ENCODE assay signal across 1 cellular context in the genomic region with DNA sequence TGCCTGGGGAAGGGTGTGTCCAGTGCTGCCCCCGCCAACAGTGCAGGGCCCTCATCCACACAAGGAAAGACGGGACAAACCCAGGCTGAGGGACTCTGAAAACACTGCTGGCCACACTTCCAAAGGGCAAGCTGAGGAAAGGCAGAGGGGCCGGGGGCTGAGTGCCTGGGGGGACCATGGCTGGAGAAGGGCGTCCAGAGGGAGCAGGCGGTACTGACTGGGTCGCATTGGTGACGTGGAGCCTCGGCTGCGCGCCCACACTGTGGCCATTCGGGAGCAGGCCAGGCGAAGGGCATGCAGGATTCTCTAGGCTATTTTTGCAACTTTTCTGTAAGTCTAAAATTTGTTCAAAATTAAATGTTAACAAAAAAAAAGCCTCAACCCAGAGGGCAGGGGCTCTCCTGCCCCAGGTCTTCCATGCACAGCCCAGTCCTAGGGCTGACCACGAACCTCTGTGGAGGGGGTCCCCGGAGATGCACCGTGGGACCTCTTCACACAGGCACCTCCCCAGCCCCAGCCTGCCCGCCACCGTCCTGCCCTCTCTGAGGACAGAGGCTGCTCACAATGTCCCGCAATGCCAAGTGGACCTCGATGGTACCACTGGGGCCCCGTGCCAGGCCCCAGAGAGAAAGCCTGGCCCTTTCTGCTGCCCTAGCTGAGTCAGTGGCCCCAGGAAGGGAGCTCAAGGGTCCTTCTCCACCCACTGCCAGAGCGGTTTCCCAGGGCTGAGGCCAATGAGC.
TF ChIP-seq lines count a peak whose summit lies in the region.

No MANE protein-coding gene starts in this region.

TF ChIP-seq in IMR-90, 13 proteins besides CTCF, POLR2A, EP300 and RAD21:
- TF ChIP-seq MXI1 (IDR thresholded peaks at IDR 0.05; ENCODE audit: borderline replicate concordance, low read depth, low read length) = no peak
- no peak for TF ChIP-seq RCOR1 (IDR thresholded peaks at IDR 0.05; ENCODE audit: insufficient replicate concordance, low read length)
- no peak for TF ChIP-seq CEBPB (IDR thresholded peaks at IDR 0.05; ENCODE audit: low read depth, low read length)
- no peak for TF ChIP-seq MAZ (IDR thresholded peaks at IDR 0.05; ENCODE audit: borderline replicate concordance, low read depth, low read length)
- TF ChIP-seq MAFK (IDR thresholded peaks at IDR 0.05; ENCODE audit: low read depth, low read length) = no peak
- TF ChIP-seq, protein P1, sequence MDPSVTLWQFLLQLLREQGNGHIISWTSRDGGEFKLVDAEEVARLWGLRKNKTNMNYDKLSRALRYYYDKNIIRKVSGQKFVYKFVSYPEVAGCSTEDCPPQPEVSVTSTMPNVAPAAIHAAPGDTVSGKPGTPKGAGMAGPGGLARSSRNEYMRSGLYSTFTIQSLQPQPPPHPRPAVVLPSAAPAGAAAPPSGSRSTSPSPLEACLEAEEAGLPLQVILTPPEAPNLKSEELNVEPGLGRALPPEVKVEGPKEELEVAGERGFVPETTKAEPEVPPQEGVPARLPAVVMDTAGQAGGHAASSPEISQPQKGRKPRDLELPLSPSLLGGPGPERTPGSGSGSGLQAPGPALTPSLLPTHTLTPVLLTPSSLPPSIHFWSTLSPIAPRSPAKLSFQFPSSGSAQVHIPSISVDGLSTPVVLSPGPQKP (IDR thresholded peaks at IDR 0.05; ENCODE audit: borderline replicate concordance, low read depth, low read length) = no peak
- no peak for TF ChIP-seq FOS (IDR thresholded peaks at IDR 0.05; ENCODE audit: low read depth, low read length)
- no peak for TF ChIP-seq BHLHE40 (IDR thresholded peaks at IDR 0.05; ENCODE audit: low read depth, low read length)
- TF ChIP-seq SMC3 (IDR thresholded peaks at IDR 0.05; ENCODE audit: low read depth, low read length) = no peak
- TF ChIP-seq CHD1 (IDR thresholded peaks at IDR 0.05; ENCODE audit: low read depth, low read length) = no peak
- no peak for TF ChIP-seq RFX5 (IDR thresholded peaks at IDR 0.05; ENCODE audit: low read depth, low read length)
- TF ChIP-seq, protein P2, sequence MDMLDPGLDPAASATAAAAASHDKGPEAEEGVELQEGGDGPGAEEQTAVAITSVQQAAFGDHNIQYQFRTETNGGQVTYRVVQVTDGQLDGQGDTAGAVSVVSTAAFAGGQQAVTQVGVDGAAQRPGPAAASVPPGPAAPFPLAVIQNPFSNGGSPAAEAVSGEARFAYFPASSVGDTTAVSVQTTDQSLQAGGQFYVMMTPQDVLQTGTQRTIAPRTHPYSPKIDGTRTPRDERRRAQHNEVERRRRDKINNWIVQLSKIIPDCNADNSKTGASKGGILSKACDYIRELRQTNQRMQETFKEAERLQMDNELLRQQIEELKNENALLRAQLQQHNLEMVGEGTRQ (IDR thresholded peaks at IDR 0.05; ENCODE audit: low read depth, low read length) = no peak
- no peak for TF ChIP-seq NFE2L2 (IDR thresholded peaks at IDR 0.05; ENCODE audit: low read depth, low read length)
TF ChIP-seq in IMR-90: peak in this region for 0.
